Comparison of ENCODE assay signal across 1 cellular context in genomic region chr2:168711091-168711490, GRCh38.
TF ChIP-seq lines count a peak whose summit lies in the region.

No MANE protein-coding gene starts in this region.

TF ChIP-seq in GM12878, 131 proteins besides CTCF, POLR2A, EP300 and RAD21 (continued from another document and continues in another):
- peak; percentile 83 for TF ChIP-seq ZBTB40 (IDR thresholded peaks at IDR 0.05; ENCODE audit: borderline replicate concordance)
- no peak for TF ChIP-seq ZNF384 (IDR thresholded peaks at IDR 0.05; ENCODE audit: borderline replicate concordance, low read depth, low read length)
- TF ChIP-seq BMI1 (IDR thresholded peaks at IDR 0.05; ENCODE audit: borderline replicate concordance): no peak
- TF ChIP-seq YY1 (IDR thresholded peaks at IDR 0.05; ENCODE audit: low read depth, low read length): no peak
- TF ChIP-seq ELK1 (IDR thresholded peaks at IDR 0.05; ENCODE audit: low read depth, low read length): no peak
- TF ChIP-seq SUPT20H (IDR thresholded peaks at IDR 0.05; ENCODE audit: borderline replicate concordance, control insufficient read depth, low read depth, low read length): no peak
- 0 out of 2 replicates have a peak, but pooled peaks have one; percentile 17 for TF ChIP-seq CBFB (IDR thresholded peaks at IDR 0.05; ENCODE audit: low read depth)
- TF ChIP-seq SMARCA5 (IDR thresholded peaks at IDR 0.05): no peak
- no peak for TF ChIP-seq RBBP5 (conservative IDR thresholded peaks at IDR 0.05)
- TF ChIP-seq ZNF622 (IDR thresholded peaks at IDR 0.05): no peak
- no peak for TF ChIP-seq ATF3 (IDR thresholded peaks at IDR 0.05; ENCODE audit: borderline replicate concordance, extremely low read depth, low read depth, low read length)
- no peak for TF ChIP-seq SREBF1 (IDR thresholded peaks at IDR 0.05; ENCODE audit: low read length)
- TF ChIP-seq RAD51 (IDR thresholded peaks at IDR 0.05): no peak
- no peak for TF ChIP-seq PKNOX1 (IDR thresholded peaks at IDR 0.05)
- no peak for TF ChIP-seq FOS (IDR thresholded peaks at IDR 0.05; ENCODE audit: borderline replicate concordance, extremely low read depth, insufficient read length)
- TF ChIP-seq RELA (IDR thresholded peaks at IDR 0.05; ENCODE audit: borderline replicate concordance, partially characterized antibody): no peak
- TF ChIP-seq NKRF (conservative IDR thresholded peaks at IDR 0.05): no peak
- no peak for TF ChIP-seq SP1 (IDR thresholded peaks at IDR 0.05; ENCODE audit: low read depth, low read length)
- TF ChIP-seq BHLHE40 (IDR thresholded peaks at IDR 0.05; ENCODE audit: borderline replicate concordance in 1 of 2, low read depth in 2 of 2, low read length in 1 of 2): peak in 1 of 2 experiments; percentile 15; a peak in 1 of 4 replicates
- no peak for TF ChIP-seq POLR2AphosphoS2 (IDR thresholded peaks at IDR 0.05; ENCODE audit: low read depth, low read length)
- TF ChIP-seq ZNF687 (IDR thresholded peaks at IDR 0.05): no peak
- no peak for TF ChIP-seq ZNF207 (IDR thresholded peaks at IDR 0.05; ENCODE audit: borderline replicate concordance)
- TF ChIP-seq GABPA (IDR thresholded peaks at IDR 0.05; ENCODE audit: low read depth): no peak
- TF ChIP-seq ZBTB11 (CRISPR knock-in tag; IDR thresholded peaks at IDR 0.05): no peak
- no peak for TF ChIP-seq TCF7 (IDR thresholded peaks at IDR 0.05; ENCODE audit: borderline replicate concordance)
- peak; percentile 61; the same call in 1 of the 2 replicates for TF ChIP-seq CREM (IDR thresholded peaks at IDR 0.05; ENCODE audit: low read depth)
- no peak for TF ChIP-seq MYB (IDR thresholded peaks at IDR 0.05; ENCODE audit: borderline replicate concordance, low read depth, low read length)
- no peak for TF ChIP-seq PAX5 (IDR thresholded peaks at IDR 0.05; ENCODE audit: borderline replicate concordance, low read depth, low read length)
- peak in 1 of 2 experiments; percentile 68; a peak in 1 of 3 replicates for TF ChIP-seq EGR1 (IDR thresholded peaks at IDR 0.05; ENCODE audit: borderline replicate concordance in 1 of 2, low read depth in 2 of 2, low read length in 2 of 2)
- TF ChIP-seq IRF4 (IDR thresholded peaks at IDR 0.05; ENCODE audit: low read depth, low read length): no peak
- no peak for TF ChIP-seq NFYA (IDR thresholded peaks at IDR 0.05; ENCODE audit: borderline replicate concordance, low read depth, low read length)
- no peak for TF ChIP-seq BACH1 (IDR thresholded peaks at IDR 0.05; ENCODE audit: borderline replicate concordance)
- TF ChIP-seq SKIL (IDR thresholded peaks at IDR 0.05; ENCODE audit: low read depth, poor library complexity, severe bottlenecking): no peak
- TF ChIP-seq ZBED1 (IDR thresholded peaks at IDR 0.05; ENCODE audit: borderline replicate concordance): no peak
- TF ChIP-seq SMAD5 (IDR thresholded peaks at IDR 0.05; ENCODE audit: low read depth): no peak
- no peak for TF ChIP-seq IRF3 (IDR thresholded peaks at IDR 0.05)
- TF ChIP-seq TCF3 (IDR thresholded peaks at IDR 0.05; ENCODE audit: borderline replicate concordance, insufficient read depth, low read depth, low read length): no peak
- 0 out of 4 replicates have a peak, but pooled peaks of 1 of the 2 experiments have one; percentile 12 for TF ChIP-seq CEBPB (IDR thresholded peaks at IDR 0.05; ENCODE audit: borderline replicate concordance in 1 of 2, low read depth in 2 of 2, low read length in 2 of 2)
- TF ChIP-seq TAF1 (IDR thresholded peaks at IDR 0.05; ENCODE audit: borderline replicate concordance, low read depth, low read length): no peak
